9 cellular contexts compared by ENCODE assay signal in genomic region chr3:30353711-30354467, GRCh38.
DNase-seq lines count a peak whose midpoint lies in the region; ATAC-seq and TF ChIP-seq lines count a peak whose summit lies in the region.
"Had no signal": no experiment of that assay in that cellular context is flagged by ENCODE, and none has a peak within 500 bp of the region (broad histone marks: within the 10 kb centered on the region; RNA-seq: fewer than 3 reads in every experiment).

No MANE protein-coding gene starts in this region.

- H3K27ac ChIP-seq in subcutaneous abdominal adipose tissue (ENCODE audit: low read depth, low read length), result peak overlapping the region; percentile 48
- peak overlapping the region in 1 of 2 donors; percentile 59 for H3K27ac ChIP-seq in ovary
- no peak overlapping the region for H3K27ac ChIP-seq in suprapubic skin
- H3K27ac ChIP-seq: HL-60 had no signal

- H3K27me3 ChIP-seq in subcutaneous abdominal adipose tissue (ENCODE audit: control insufficient read depth in 5 of 5, insufficient read depth in 4 of 5, low read length in 5 of 5), result no peaks in the 10 kb centered on the region
- H3K27me3 ChIP-seq in ovary, result no peaks in the 10 kb centered on the region
- no peaks in the 10 kb centered on the region for H3K27me3 ChIP-seq in suprapubic skin

- WGBS in ovary, 3 donors, result 5 to 21% (median 14%) methylated on average over 1 of the region's 1 CpG
- 68% methylated on average over 1 of the region's 1 CpG for WGBS in suprapubic skin

- peaks cover 42% of the 10 kb centered on the region for H3K4me1 Mint-ChIP-seq in T-helper 17 cell

- DNase-seq in T-helper 17 cell (peak in 2 of 3 donors; percentile 10 to 33), T1000 (lab: John Stamatoyannopoulos, UW) (no peak), ovary (no peak), suprapubic skin (ENCODE audit: low spot score in 2 of 2) (no peak)

- TF ChIP-seq CTCF in ovary (IDR thresholded peaks at IDR 0.05), result no peak
- TF ChIP-seq CTCF in suprapubic skin (IDR thresholded peaks at IDR 0.05), result no peak

- ATAC-seq in GM18519 (IDR thresholded peaks at IDR 0.05; ENCODE audit: low FRiP score, unreplicated experiment), result peak; percentile 95
- peak; percentile 91 for ATAC-seq in HG02840 (IDR thresholded peaks at IDR 0.05; ENCODE audit: low FRiP score, unreplicated experiment)
- ATAC-seq in T-helper 17 cell, result peak; percentile 100
- peak; percentile 69 for ATAC-seq in esophagus mucosa

- H3K9me3 ChIP-seq in T-helper 17 cell (ENCODE audit: control insufficient read depth, low read length, poor library complexity, severe bottlenecking) (no peaks in the 10 kb centered on the region), subcutaneous abdominal adipose tissue (ENCODE audit: control insufficient read depth in 5 of 5, low read length in 5 of 5) (no peaks in the 10 kb centered on the region), ovary (no peaks in the 10 kb centered on the region), suprapubic skin (no peaks in the 10 kb centered on the region)

- peak overlapping the region; percentile 73 for H3K4me3 Mint-ChIP-seq in T-helper 17 cell

- peaks cover 0 to 38% (median 24%) of the 10 kb centered on the region in 5 donors for H3K4me1 ChIP-seq in subcutaneous abdominal adipose tissue (ENCODE audit: control insufficient read depth in 5 of 5, insufficient read depth in 5 of 5, low read length in 5 of 5)
- H3K4me1 ChIP-seq in ovary (ENCODE audit: insufficient read depth), result peaks cover 12% of the 10 kb centered on the region
- H3K4me1 ChIP-seq in suprapubic skin, result peaks cover 29% of the 10 kb centered on the region

- H3K36me3 Mint-ChIP-seq in T-helper 17 cell (ENCODE audit: low read depth), result no peaks in the 10 kb centered on the region

- peak overlapping the region in 1 of 5 donors; percentile 32 for H3K9ac ChIP-seq in subcutaneous abdominal adipose tissue (ENCODE audit: low read length in 5 of 5)

- peaks cover 30% of the 10 kb centered on the region for H3K27me3 Mint-ChIP-seq in T-helper 17 cell

- H3K27ac Mint-ChIP-seq in T-helper 17 cell, result no peak overlapping the region

- TF ChIP-seq EP300 in ovary (IDR thresholded peaks at IDR 0.05) (no peak), suprapubic skin (IDR thresholded peaks at IDR 0.05) (no peak)

- H3K36me3 ChIP-seq in subcutaneous abdominal adipose tissue (ENCODE audit: control insufficient read depth in 5 of 5, insufficient read depth in 5 of 5, low read length in 5 of 5), result no peaks in the 10 kb centered on the region
- H3K36me3 ChIP-seq in ovary, result no peaks in the 10 kb centered on the region
- no peaks in the 10 kb centered on the region for H3K36me3 ChIP-seq in suprapubic skin

- intact Hi-C loops in ovary (cut with DNase I), result no loop called here

- H3K4me3 ChIP-seq in subcutaneous abdominal adipose tissue (ENCODE audit: low read depth in 1 of 5, low read length in 5 of 5) (no peak overlapping the region), ovary (no peak overlapping the region), suprapubic skin (no peak overlapping the region)

- no peak for TF ChIP-seq POLR2A in ovary (IDR thresholded peaks at IDR 0.05)
- no peak for TF ChIP-seq POLR2A in suprapubic skin (IDR thresholded peaks at IDR 0.05)

Comparison
In these comparisons a context has a peak if more than half of its experiments do, and no peak if none do; other contexts are left out.
1. DNase-seq: peak in T-helper 17 cell (2 of 3); none in T1000 (single experiment), ovary (0 of 5) and suprapubic skin (0 of 2).
2. Peak in every context shown above with its lines, with median percentiles within 50 percentile points of each other: ATAC-seq.